ENCODE assay signal across 8 cellular contexts in genomic region chr1:168465942-168466702, GRCh38.
DNase-seq lines count a peak whose midpoint lies in the region; ATAC-seq and TF ChIP-seq lines count a peak whose summit lies in the region.

No MANE protein-coding gene starts in this region.

- CTCF ChIA-PET in activated naive CD4-positive, alpha-beta T cell treated with anti-CD3 and anti-CD28 coated beads for 36 hours (lab: Charles Lee), result interaction anchor here (1.0 kb wide), 1 partner anchor 27 kb away, joined by 3 read pairs; no protein-coding TSS in a partner anchor

- peak overlapping the region; percentile 76 for H3K27ac ChIP-seq in thymus (ENCODE audit: low read depth)

- no peaks in the 10 kb centered on the region for H3K36me3 Mint-ChIP-seq in activated naive CD4-positive, alpha-beta T cell treated with anti-CD3 and anti-CD28 coated beads for 36 hours (ENCODE audit: low read depth)

- H3K4me3 Mint-ChIP-seq in activated naive CD4-positive, alpha-beta T cell treated with anti-CD3 and anti-CD28 coated beads for 36 hours, result no peak overlapping the region

- H3K27me3 Mint-ChIP-seq in activated naive CD4-positive, alpha-beta T cell treated with anti-CD3 and anti-CD28 coated beads for 36 hours (ENCODE audit: low read depth), result no peaks in the 10 kb centered on the region

- H3K4me1 ChIP-seq in BE2C (peaks cover 33% of the 10 kb centered on the region), mucosa of descending colon (ENCODE audit: low read depth) (peaks cover 12% of the 10 kb centered on the region), thymus (ENCODE audit: control insufficient read depth, insufficient read depth, low read length) (no peaks in the 10 kb centered on the region)

- H3K27me3 ChIP-seq in BE2C (no peaks in the 10 kb centered on the region), thymus (ENCODE audit: control insufficient read depth, insufficient read depth) (no peaks in the 10 kb centered on the region)

- TF ChIP-seq CTCF in BE2C (IDR thresholded peaks at IDR 0.05; ENCODE audit: low read depth, low read length), result no peak
- TF ChIP-seq CTCF in mucosa of descending colon (IDR thresholded peaks at IDR 0.05), result no peak

- H3K36me3 ChIP-seq in BE2C, result no peaks in the 10 kb centered on the region
- no peaks in the 10 kb centered on the region for H3K36me3 ChIP-seq in mucosa of descending colon (ENCODE audit: low read depth)
- H3K36me3 ChIP-seq in thymus (ENCODE audit: control insufficient read depth, insufficient read depth), result no peaks in the 10 kb centered on the region

- H3K9me3 Mint-ChIP-seq in activated naive CD4-positive, alpha-beta T cell treated with anti-CD3 and anti-CD28 coated beads for 36 hours, result peaks cover 10% of the 10 kb centered on the region

- DNase-seq in BE2C (peak; percentile 84), NCI-H82 (lab: John Stamatoyannopoulos, UW) (peak; percentile 99), mucosa of descending colon (peak; percentile 47 to 71 (median 56))
- DNase-seq in activated naive CD4-positive, alpha-beta T cell treated with anti-CD3 and anti-CD28 coated beads for 36 hours, result peak; percentile 72

- peak overlapping the region; percentile 32 for H3K27ac Mint-ChIP-seq in activated naive CD4-positive, alpha-beta T cell treated with anti-CD3 and anti-CD28 coated beads for 36 hours

- intact Hi-C loops in activated naive CD4-positive, alpha-beta T cell treated with anti-CD3 and anti-CD28 coated beads for 36 hours (cut with micrococcal nuclease), result loop anchor here (1.0 to 5.0 kb wide), 4 partner anchors 46 to 65 kb away; no protein-coding TSS in a partner anchor
- intact Hi-C loops in mucosa of descending colon (cut with DNase I, micrococcal nuclease), result no loop called here

- H3K9me3 ChIP-seq in BE2C, result no peaks in the 10 kb centered on the region; the same call in 1 of the 2 replicates
- H3K9me3 ChIP-seq in mucosa of descending colon, result peaks cover 3% of the 10 kb centered on the region
- H3K9me3 ChIP-seq in thymus (ENCODE audit: control insufficient read depth), result no peaks in the 10 kb centered on the region

- H3K4me3 ChIP-seq in BE2C (ENCODE audit: low read depth, low read length) (no peak overlapping the region), mucosa of descending colon (no peak overlapping the region), thymus (ENCODE audit: low read length) (no peak overlapping the region)

- WGBS in thymus, result 9% methylated on average over 6 of the region's 6 CpGs

- ATAC-seq in GM19351 (IDR thresholded peaks at IDR 0.05; ENCODE audit: unreplicated experiment) (peak; percentile 67), HG03432 (IDR thresholded peaks at IDR 0.05; ENCODE audit: unreplicated experiment) (peak; percentile 75), mucosa of descending colon (peak; percentile 86), GM21619 (IDR thresholded peaks at IDR 0.05; ENCODE audit: unreplicated experiment) (no peak)

- peaks cover 51% of the 10 kb centered on the region for H3K4me1 Mint-ChIP-seq in activated naive CD4-positive, alpha-beta T cell treated with anti-CD3 and anti-CD28 coated beads for 36 hours (ENCODE audit: low read depth)
